17 cellular contexts compared by ENCODE assay signal in the genomic region with DNA sequence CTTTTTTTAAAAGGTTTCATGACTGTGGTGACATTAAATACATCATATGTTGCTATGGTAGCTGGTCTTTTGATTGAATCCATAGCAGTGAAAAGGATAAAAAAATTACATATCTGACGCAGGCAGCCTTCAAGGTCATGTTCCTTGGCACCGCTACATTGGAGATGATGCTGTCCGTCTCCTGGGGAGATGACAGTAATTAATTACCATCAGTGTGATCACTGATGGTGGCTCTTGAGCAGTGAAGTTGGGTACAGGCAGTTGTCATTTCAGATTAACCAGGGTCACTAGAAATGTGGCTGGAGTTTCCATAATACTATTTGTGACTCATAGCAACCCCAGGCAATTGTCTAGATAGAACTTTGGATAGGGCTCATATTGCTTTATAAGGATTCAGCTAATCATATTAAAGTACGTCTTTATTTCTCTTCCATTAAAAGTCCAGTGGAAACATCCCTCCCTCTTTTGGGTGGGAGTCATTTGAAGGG.
A peak's percentile ranks its signal among the peaks of the same experiment; 100 is the strongest.
DNase-seq lines count a peak whose midpoint lies in the region; ATAC-seq, FAIRE-seq and TF ChIP-seq lines count a peak whose summit lies in the region.
"Had no signal": no experiment of that assay in that cellular context is flagged by ENCODE, and none has a peak within 500 bp of the region (broad histone marks: within the 10 kb centered on the region; RNA-seq: fewer than 3 reads in every experiment).

No MANE protein-coding gene starts in this region.

- H3K18ac ChIP-seq in trophoblast cell (ENCODE audit: low read length) = no peak overlapping the region

- H2BK12ac ChIP-seq in trophoblast cell (ENCODE audit: low read length) = no peak overlapping the region

- no peak for TF ChIP-seq RAD21 in K562 (CRISPR knock-in tag; conservative IDR thresholded peaks at IDR 0.05 in 1 of 2, IDR thresholded peaks at IDR 0.05 in 1 of 2)

- intact Hi-C loops in K562 (cut with micrococcal nuclease) (no loop called here), left ventricle myocardium inferior (cut with micrococcal nuclease) (no loop called here)

- no peaks in the 10 kb centered on the region for H3K27me3 ChIP-seq in HUES48 (ENCODE audit: control insufficient read depth, insufficient read depth, low read length)
- H3K27me3 ChIP-seq in K562 (ENCODE audit: control insufficient read depth in 2 of 2, insufficient read depth in 2 of 2, low read length in 2 of 2) = no peaks in the 10 kb centered on the region; a peak in 1 of 5 replicates
- H3K27me3 ChIP-seq in left ventricle myocardium inferior (ENCODE audit: low read depth) = no peaks in the 10 kb centered on the region
- H3K27me3 ChIP-seq in trophoblast cell (ENCODE audit: insufficient read depth, low read length) = peaks cover 34% of the 10 kb centered on the region

- no peak for TF ChIP-seq EP300 in K562 (IDR thresholded peaks at IDR 0.05; ENCODE audit: low read length)

- H3K79me1 ChIP-seq in trophoblast cell (ENCODE audit: low read length) = peaks cover 5% of the 10 kb centered on the region

- H3K4me3 ChIP-seq in HUES48 (ENCODE audit: low read depth, low read length) = no peak overlapping the region
- H3K4me3 ChIP-seq in K562 = no peak overlapping the region
- H3K4me3 ChIP-seq in left ventricle myocardium inferior = no peak overlapping the region
- H3K4me3 ChIP-seq in trophoblast cell (ENCODE audit: low read depth, low read length) = no peak overlapping the region
- H3K4me3 ChIP-seq: skin epidermis had no signal

- H3K9ac ChIP-seq in HUES48 (ENCODE audit: low read depth, low read length) = no peak overlapping the region
- H3K9ac ChIP-seq in K562 (ENCODE audit: insufficient read depth in 1 of 2, low read depth in 2 of 2, low read length in 2 of 2) = no peak overlapping the region
- no peak overlapping the region for H3K9ac ChIP-seq in trophoblast cell (ENCODE audit: low read length)

- no peaks in the 10 kb centered on the region for H4K20me1 ChIP-seq in K562 (replicated peaks; ENCODE audit: control insufficient read depth, insufficient read depth, low read length)

- H3K9me1 ChIP-seq in K562 (ENCODE audit: control insufficient read depth, insufficient read depth, low read length) = no peaks in the 10 kb centered on the region

- H2AK5ac ChIP-seq in trophoblast cell (ENCODE audit: low read length) = no peak overlapping the region

- in situ Hi-C loops in K562 (cut with MboI) = no loop called here

- no peak overlapping the region for H3K4ac ChIP-seq in trophoblast cell (ENCODE audit: low read depth, low read length)

- H3K4me1 ChIP-seq in HUES48 (ENCODE audit: control insufficient read depth, insufficient read depth, low read length) (no peaks in the 10 kb centered on the region), K562 (replicated peaks in 1 of 2; ENCODE audit: control insufficient read depth in 2 of 2, insufficient read depth in 2 of 2, low read length in 2 of 2) (no peaks in the 10 kb centered on the region), left ventricle myocardium inferior (peaks cover 54% of the 10 kb centered on the region), trophoblast cell (ENCODE audit: control insufficient read depth in 1 of 2, insufficient read depth in 2 of 2, low read length in 2 of 2) (peaks cover 2 to 4% of the 10 kb centered on the region in 2 experiments)

- no peaks in the 10 kb centered on the region for H3K9me3 ChIP-seq in HUES48 (ENCODE audit: control insufficient read depth, insufficient read depth, low read length)
- H3K9me3 ChIP-seq in K562 (replicated peaks; ENCODE audit: control insufficient read depth, insufficient read depth, low read depth, low read length) = no peaks in the 10 kb centered on the region
- no peaks in the 10 kb centered on the region for H3K9me3 ChIP-seq in left ventricle myocardium inferior (replicated peaks)
- no peaks in the 10 kb centered on the region for H3K9me3 ChIP-seq in trophoblast cell (ENCODE audit: insufficient read depth, low read depth, low read length)

- no peak overlapping the region for H3K14ac ChIP-seq in trophoblast cell (ENCODE audit: low read length)

- no peaks in the 10 kb centered on the region for H3K79me2 ChIP-seq in K562 (ENCODE audit: control insufficient read depth, insufficient read depth, low read length)
- H3K79me2 ChIP-seq in trophoblast cell (ENCODE audit: control insufficient read depth, insufficient read depth, low read length, poor library complexity) = no peaks in the 10 kb centered on the region

- FAIRE-seq in K562 (lab: Jason Lieb, UNC) = no peak
- no peak for FAIRE-seq in GM12891 (lab: Jason Lieb, UNC)
- FAIRE-seq: GM18507, kidney had no signal

- ATAC-seq in K562 = no peak
- ATAC-seq: CD8-positive, alpha-beta T cell; natural killer cell treated with Interleukin-12 subunit alpha and Interleukin-12 subunit beta and Interleukin-15 and Interleukin-18, amount 100 ng/mL, for 72 hours; WTC11 had no signal

- TF ChIP-seq POLR2A in K562 (conservative IDR thresholded peaks at IDR 0.05) = no peak
- no peak for TF ChIP-seq POLR2A in GM12891 (IDR thresholded peaks at IDR 0.05; ENCODE audit: low read depth, low read length)

- H4K91ac ChIP-seq in trophoblast cell (ENCODE audit: low read depth, low read length) = peak overlapping the region; percentile 57

- no peak overlapping the region for H4K8ac ChIP-seq in trophoblast cell (ENCODE audit: low read depth, low read length)

- no peak overlapping the region for H4K12ac ChIP-seq in trophoblast cell (ENCODE audit: low read depth, low read length)

- H3K4me2 ChIP-seq in K562 (ENCODE audit: insufficient read depth, low read length) (no peak overlapping the region), trophoblast cell (ENCODE audit: low read length) (no peak overlapping the region)

- DNase-seq in K562 (ENCODE audit: extremely low read depth in 1 of 4, low spot score in 3 of 4) (no peak), left ventricle myocardium inferior (no peak), trophoblast cell (peak; percentile 45 to 90), GM12891 (ENCODE audit: insufficient read length, low spot score) (no peak), NCI-H446 treated with DMSO at 0.1 percent for 48 hours (lab: John Stamatoyannopoulos, UW) (no peak), DMS114 treated with DMSO at 0.1 percent for 48 hours (lab: John Stamatoyannopoulos, UW; ENCODE audit: unreplicated experiment) (no peak)
- no peak for DNase-seq in effector CD4-positive, alpha-beta T cell
- DNase-seq: CD8-positive, alpha-beta T cell; foreskin melanocyte; KG1; kidney; NCI-H1694 treated with DMSO at 0.1 percent for 48 hours had no signal

- no TSS peak for BruUV-seq in K562 (replicated peaks; lab: Mats Ljungman, UMichigan)

- no peak overlapping the region for H2BK120ac ChIP-seq in trophoblast cell (ENCODE audit: insufficient read depth, low read length, poor library complexity)

- H2AFZ ChIP-seq in K562 (ENCODE audit: low read depth, low read length) (no peak overlapping the region), trophoblast cell (ENCODE audit: insufficient read depth, low read length, poor library complexity) (no peak overlapping the region)

- H2BK5ac ChIP-seq in trophoblast cell (ENCODE audit: low read depth, low read length, poor library complexity) = no peak overlapping the region

- no peak overlapping the region for H3K23ac ChIP-seq in trophoblast cell (ENCODE audit: low read length)

- CTCF ChIA-PET in K562 (lab: Yijun Ruan, JAX; ENCODE audit: low intra/inter-chr PET ratio) = no interaction called here

- no peak for TF ChIP-seq CTCF in K562 (IDR thresholded peaks at IDR 0.05 in 2 of 3, conservative IDR thresholded peaks at IDR 0.05 in 1 of 3; ENCODE audit: insufficient read depth in 2 of 3, low read depth in 1 of 3, low read length in 3 of 3)
- no peak for TF ChIP-seq CTCF in left ventricle myocardium inferior (IDR thresholded peaks at IDR 0.05; ENCODE audit: borderline replicate concordance)

- POLR2A ChIA-PET in K562 (lab: Yijun Ruan, JAX) = no interaction called here

- 5% methylated on average over 4 of the region's 4 CpGs for WGBS in K562 (ENCODE audit: insufficient coverage, low coverage, missing lambda C conversion rate)
- no CpG with 5 or more reads among the region's 4 CpGs for WGBS in trophoblast cell (ENCODE audit: extremely low coverage, insufficient coverage, insufficient read length)

- H3K27ac ChIP-seq in HUES48 (ENCODE audit: low read depth, low read length) (peak overlapping the region; percentile 23), K562 (ENCODE audit: extremely low read depth, low read depth, low read length) (no peak overlapping the region), left ventricle myocardium inferior (replicated peaks) (peak overlapping the region; percentile 66), trophoblast cell (ENCODE audit: low read depth, low read length) (peak overlapping the region; percentile 14)
- H3K27ac ChIP-seq: skin epidermis had no signal

- no peaks in the 10 kb centered on the region for H3K36me3 ChIP-seq in HUES48 (ENCODE audit: control insufficient read depth, insufficient read depth, low read length)
- no peaks in the 10 kb centered on the region for H3K36me3 ChIP-seq in K562 (ENCODE audit: control insufficient read depth, insufficient read depth, low read length)
- peaks cover 2% of the 10 kb centered on the region for H3K36me3 ChIP-seq in left ventricle myocardium inferior
- H3K36me3 ChIP-seq in trophoblast cell (ENCODE audit: control insufficient read depth in 1 of 2, insufficient read depth in 2 of 2, low read length in 2 of 2) = no peaks in the 10 kb centered on the region

TF ChIP-seq in K562, 482 proteins besides CTCF, POLR2A, EP300 and RAD21 (continues in another document):
- TF ChIP-seq HNRNPLL (IDR thresholded peaks at IDR 0.05; ENCODE audit: low read depth, low read length, poor library complexity, severe bottlenecking) (no peak), LEF1 (IDR thresholded peaks at IDR 0.05) (no peak), NEUROD1 (IDR thresholded peaks at IDR 0.05; ENCODE audit: borderline replicate concordance, low read depth, low read length, partially characterized antibody) (peak; percentile 4)

TF ChIP-seq in GM12891, 5 proteins besides CTCF, POLR2A, EP300 and RAD21:
- TF ChIP-seq POLR2AphosphoS5 (IDR thresholded peaks at IDR 0.05; ENCODE audit: low read depth, low read length) (no peak), TAF1 (IDR thresholded peaks at IDR 0.05; ENCODE audit: low read depth, low read length) (no peak), PAX5 (IDR thresholded peaks at IDR 0.05; ENCODE audit: insufficient read depth, low read length, severe bottlenecking) (no peak), POU2F2 (IDR thresholded peaks at IDR 0.05; ENCODE audit: low read depth, low read length) (no peak), SPI1 (IDR thresholded peaks at IDR 0.05; ENCODE audit: low read depth, low read length) (no peak)

Comparison
In these comparisons a context has a peak if more than half of its experiments do, and no peak if none do; other contexts are left out.
1. DNase-seq: peak in trophoblast cell (2 of 2); none in K562 (0 of 4), left ventricle myocardium inferior (single experiment), GM12891 (single experiment), NCI-H446 treated with DMSO at 0.1 percent for 48 hours (single experiment), effector CD4-positive, alpha-beta T cell (single experiment) and DMS114 treated with DMSO at 0.1 percent for 48 hours (single experiment).